20 cellular contexts compared by ENCODE assay signal in genomic region chr4:7466215-7466614, GRCh38. TPM values are rescaled to one million over a fixed set of nuclear protein-coding genes. Genes with fewer than 3 reads are reported as not detected.
DNase-seq lines count a peak whose midpoint lies in the region; ATAC-seq and TF ChIP-seq lines count a peak whose summit lies in the region.
"Had no signal": no experiment of that assay in that cellular context is flagged by ENCODE, and none has a peak within 500 bp of the region (broad histone marks: within the 10 kb centered on the region; RNA-seq: fewer than 3 reads in every experiment).

No MANE protein-coding gene starts in this region.

- no peaks in the 10 kb centered on the region for H3K9me3 ChIP-seq in BLaER1
- H3K9me3 ChIP-seq: BLaER1 treated with 17β-estradiol and CSF1 and Interleukin-3, amounts not matched to agents 10 nM and 100 nM had no signal

- no peaks in the 10 kb centered on the region for H3K9me3 Mint-ChIP-seq in neural crest cell
- H3K9me3 Mint-ChIP-seq in activated T-helper 17 cell treated with anti-CD3 and anti-CD28 coated beads, Interleukin-2, amount 50 U/mL, for 72 hours: no peaks in the 10 kb centered on the region
- H3K9me3 Mint-ChIP-seq: CD8-positive, alpha-beta T cell; HFFc6 had no signal

- no peaks in the 10 kb centered on the region for H3K27me3 ChIP-seq in BLaER1
- H3K27me3 ChIP-seq: BLaER1 treated with 17β-estradiol and CSF1 and Interleukin-3, amounts not matched to agents 10 nM and 100 nM had no signal

- ATAC-seq in activated T-helper 17 cell treated with anti-CD3 and anti-CD28 coated beads, Interleukin-2, amount 50 U/mL, for 72 hours (replicated peaks): no peak
- no peak for ATAC-seq in GM19455 (IDR thresholded peaks at IDR 0.05; ENCODE audit: unreplicated experiment)
- ATAC-seq: CD8-positive, alpha-beta T cell; GM23338 had no signal

- H3K4me2 ChIP-seq in BLaER1: peak overlapping the region; percentile 14; the same call in 1 of the 2 replicates
- H3K4me2 ChIP-seq: GM23338 had no signal

- peaks cover 72% of the 10 kb centered on the region; the same call in 1 of the 2 replicates for H4K20me1 ChIP-seq in BLaER1
- H4K20me1 ChIP-seq: BLaER1 treated with 17β-estradiol and CSF1 and Interleukin-3, amounts not matched to agents 10 nM and 100 nM had no signal

- H3K4me3 Mint-ChIP-seq in neural crest cell: no peak overlapping the region
- H3K4me3 Mint-ChIP-seq in activated T-helper 17 cell treated with anti-CD3 and anti-CD28 coated beads, Interleukin-2, amount 50 U/mL, for 72 hours: no peak overlapping the region
- H3K4me3 Mint-ChIP-seq: CD8-positive, alpha-beta T cell; GM23338; HFFc6 had no signal

- no peak for TF ChIP-seq CTCF in neural crest cell (conservative IDR thresholded peaks at IDR 0.05)

- TF ChIP-seq EP300 in Ishikawa (IDR thresholded peaks at IDR 0.05; ENCODE audit: borderline replicate concordance): no peak

- no peak for DNase-seq in neural crest cell (ENCODE audit: low read depth, low spot score)
- no peak for DNase-seq in D341Med (ENCODE audit: low spot score)
- DNase-seq in DMS 273 treated with DMSO at 0.1 percent for 48 hours (lab: John Stamatoyannopoulos, UW): no peak
- DNase-seq: 8988T; Calu3; CD8-positive, alpha-beta T cell; GDM1; HCEC 1CT; HFFc6; IMR-90 had no signal

- peaks cover 19% of the 10 kb centered on the region for H3K4me1 Mint-ChIP-seq in neural crest cell
- no peaks in the 10 kb centered on the region for H3K4me1 Mint-ChIP-seq in activated T-helper 17 cell treated with anti-CD3 and anti-CD28 coated beads, Interleukin-2, amount 50 U/mL, for 72 hours

- no peak overlapping the region for H3K4me3 ChIP-seq in BLaER1
- H3K4me3 ChIP-seq: BLaER1 treated with 17β-estradiol and CSF1 and Interleukin-3, amounts not matched to agents 10 nM and 100 nM; GM23338 had no signal

- no peaks in the 10 kb centered on the region; the same call in 1 of the 2 replicates for H3K36me3 ChIP-seq in BLaER1
- H3K36me3 ChIP-seq: BLaER1 treated with 17β-estradiol and CSF1 and Interleukin-3, amounts not matched to agents 10 nM and 100 nM had no signal

- TF ChIP-seq RAD21 in Ishikawa (IDR thresholded peaks at IDR 0.05; ENCODE audit: low read depth): no peak

- H3K27ac ChIP-seq in BLaER1: no peak overlapping the region
- H3K27ac ChIP-seq in cingulate gyrus (ENCODE audit: low read depth, low read length): peak overlapping the region; percentile 90
- H3K27ac ChIP-seq: BLaER1 treated with 17β-estradiol and CSF1 and Interleukin-3, amounts not matched to agents 10 nM and 100 nM; HL-60 had no signal

- peaks cover 47% of the 10 kb centered on the region for H3K4me1 ChIP-seq in BLaER1

- H3K36me3 Mint-ChIP-seq in neural crest cell (ENCODE audit: low read depth): no peaks in the 10 kb centered on the region
- H3K36me3 Mint-ChIP-seq in activated T-helper 17 cell treated with anti-CD3 and anti-CD28 coated beads, Interleukin-2, amount 50 U/mL, for 72 hours (ENCODE audit: low read depth): no peaks in the 10 kb centered on the region
- H3K36me3 Mint-ChIP-seq: CD8-positive, alpha-beta T cell had no signal

- H3K9ac ChIP-seq in BLaER1: no peak overlapping the region

- H3K27ac Mint-ChIP-seq in neural crest cell (ENCODE audit: unreplicated experiment): peak overlapping the region; percentile 57
- no peak overlapping the region for H3K27ac Mint-ChIP-seq in activated T-helper 17 cell treated with anti-CD3 and anti-CD28 coated beads, Interleukin-2, amount 50 U/mL, for 72 hours
- H3K27ac Mint-ChIP-seq: CD8-positive, alpha-beta T cell; GM23338; HFFc6 had no signal

- H3K27me3 Mint-ChIP-seq in neural crest cell (ENCODE audit: low read depth): no peaks in the 10 kb centered on the region
- H3K27me3 Mint-ChIP-seq in activated T-helper 17 cell treated with anti-CD3 and anti-CD28 coated beads, Interleukin-2, amount 50 U/mL, for 72 hours: peaks cover 7% of the 10 kb centered on the region

TF ChIP-seq in Ishikawa, 13 proteins besides CTCF, POLR2A, EP300 and RAD21:
- TF ChIP-seq TCF12 (IDR thresholded peaks at IDR 0.05; ENCODE audit: low read depth): no peak
- peak; percentile 48 for TF ChIP-seq TEAD4 (IDR thresholded peaks at IDR 0.05)
- TF ChIP-seq TAF1 (IDR thresholded peaks at IDR 0.05; ENCODE audit: low read depth): no peak
- no peak for TF ChIP-seq NFIC (IDR thresholded peaks at IDR 0.05)
- TF ChIP-seq USF1 (IDR thresholded peaks at IDR 0.05): peak; percentile 92

RNA-seq across cellular contexts. Expression of gene PSAPL1, which starts 31.5 kb away (rescaled TPM):
- total RNA-seq in neural crest cell: not detected in 2 replicates
- total RNA-seq in activated T-helper 17 cell treated with anti-CD3 and anti-CD28 coated beads, Interleukin-2, amount 50 U/mL, for 72 hours: not detected
- total RNA-seq: A673; Calu3; CD8-positive, alpha-beta T cell; GM23338; HFFc6; HT1080; IMR-90 had no signal
